Comparison of ENCODE assay signal across 9 cellular contexts in genomic region chr12:50086148-50086547, GRCh38. TPM values are rescaled to one million over a fixed set of nuclear protein-coding genes. Genes with fewer than 3 reads are reported as not detected.
A peak's percentile ranks its signal among the peaks of the same experiment; 100 is the strongest.
DNase-seq lines count a peak whose midpoint lies in the region; ATAC-seq and TF ChIP-seq lines count a peak whose summit lies in the region.
"Had no signal": no experiment of that assay in that cellular context is flagged by ENCODE, and none has a peak within 500 bp of the region (broad histone marks: within the 10 kb centered on the region; RNA-seq: fewer than 3 reads in every experiment).

No MANE protein-coding gene starts in this region.

- no peaks in the 10 kb centered on the region for H3K9me3 Mint-ChIP-seq in naive thymus-derived CD8-positive, alpha-beta T cell

- H3K4me3 Mint-ChIP-seq in naive thymus-derived CD8-positive, alpha-beta T cell: peak overlapping the region; percentile 87 to 99 (median 90)

- no peak overlapping the region for H2AFZ ChIP-seq in Karpas-422 (ENCODE audit: low read length)

- H3K27ac ChIP-seq in Karpas-422 (ENCODE audit: low read length): peak overlapping the region; percentile 91

- H4K20me1 ChIP-seq in Karpas-422 (ENCODE audit: insufficient read depth, low read depth, low read length): peaks cover 5% of the 10 kb centered on the region; the same call in 1 of the 2 replicates

- peak overlapping the region in 9 of 10 donors; percentile 91 to 99 (median 97) for H3K27ac Mint-ChIP-seq in naive thymus-derived CD8-positive, alpha-beta T cell

- no peak for ATAC-seq in naive thymus-derived CD8-positive, alpha-beta T cell
- ATAC-seq in GM18502 (IDR thresholded peaks at IDR 0.05; ENCODE audit: poor library complexity, unreplicated experiment) (no peak), HG03097 (IDR thresholded peaks at IDR 0.05; ENCODE audit: low FRiP score, unreplicated experiment) (no peak)

- H3K27me3 ChIP-seq in Karpas-422 (ENCODE audit: low read length): no peaks in the 10 kb centered on the region

- no peaks in the 10 kb centered on the region for H3K27me3 Mint-ChIP-seq in naive thymus-derived CD8-positive, alpha-beta T cell

- no peaks in the 10 kb centered on the region for H3K9me2 ChIP-seq in Karpas-422 (replicated peaks; ENCODE audit: insufficient read depth, low read length)

- POLR2A ChIA-PET in naive thymus-derived CD8-positive, alpha-beta T cell (lab: Charles Lee): interaction anchor here (0.6 to 2.8 kb wide), 7 partner anchors 10 to 122 kb away, joined by 3 to 24 read pairs (median 7); partner anchors contain the start of genes CERS5 and RACGAP1

- H3K4me1 ChIP-seq in Karpas-422 (ENCODE audit: low read length): peaks cover 48% of the 10 kb centered on the region

- peaks cover 0 to 46% (median 7%) of the 10 kb centered on the region in 3 donors for H3K36me3 Mint-ChIP-seq in naive thymus-derived CD8-positive, alpha-beta T cell

- no peak for TF ChIP-seq CTCF in AG09309 (IDR thresholded peaks at IDR 0.05; ENCODE audit: control insufficient read depth, insufficient read depth, low read depth, low read length, missing control alignments)

- H3K9me3 ChIP-seq in Karpas-422 (ENCODE audit: low read length): no peaks in the 10 kb centered on the region

- peaks cover 26% of the 10 kb centered on the region for H3K36me3 ChIP-seq in Karpas-422 (ENCODE audit: insufficient read depth, low read length)

- H3K79me2 ChIP-seq in Karpas-422 (ENCODE audit: low read length): peaks cover 46% of the 10 kb centered on the region

- H3K4me3 ChIP-seq in AG09309 (ENCODE audit: control insufficient read depth, low read depth, low read length) (peak overlapping the region; percentile 74), Karpas-422 (ENCODE audit: low read length) (peak overlapping the region; percentile 80)

- H3K4me2 ChIP-seq in Karpas-422 (ENCODE audit: low read depth, low read length, poor library complexity, severe bottlenecking): peak overlapping the region; percentile 79

- no peak for DNase-seq in AG09309 (ENCODE audit: low read depth)
- DNase-seq in Karpas-422: peak; percentile 54
- DNase-seq in cerebellar cortex (ENCODE audit: low spot score): peak; percentile 31
- DNase-seq in naive thymus-derived CD8-positive, alpha-beta T cell: no peak
- no peak for DNase-seq in NCI-H128 (lab: John Stamatoyannopoulos, UW; ENCODE audit: unreplicated experiment)
- no peak for DNase-seq in activated effector memory CD4-positive, alpha-beta T cell treated with Interleukin-2 at 50 U/mL for 16 hours
- DNase-seq: hippocampal formation had no signal

- peak overlapping the region; percentile 79 for H3K9ac ChIP-seq in Karpas-422 (ENCODE audit: low read length)

- peaks cover 21 to 43% (median 38%) of the 10 kb centered on the region in 4 donors for H3K4me1 Mint-ChIP-seq in naive thymus-derived CD8-positive, alpha-beta T cell

RNA-seq across cellular contexts. Expression of gene SMARCD1, which starts 1.0 kb away (rescaled TPM):
- 124 and 168 TPM in 2 replicates for total RNA-seq in Karpas-422 (2014; rRNA removed; shearing (Covaris generic); ENCODE audit: low replicate concordance)
- 10 to 100 TPM; 63.1 to 71.8 TPM for total RNA-seq in naive thymus-derived CD8-positive, alpha-beta T cell
- 10 to 100 TPM in 2 of 3 donors, 1 to 10 TPM in 1; 9.7 to 16.8 (median 16.0) TPM for polyA plus RNA-seq in naive thymus-derived CD8-positive, alpha-beta T cell

RNA-seq across cellular contexts. Expression of gene GPD1, which starts 17.7 kb away (rescaled TPM):
- 1.0 and 1.1 TPM in 2 replicates for total RNA-seq in Karpas-422 (2014; rRNA removed; shearing (Covaris generic); ENCODE audit: low replicate concordance)
- 1 to 10 TPM; 1.1 to 1.5 TPM for total RNA-seq in naive thymus-derived CD8-positive, alpha-beta T cell
- not detected for polyA plus RNA-seq in naive thymus-derived CD8-positive, alpha-beta T cell

RNA-seq across cellular contexts. Expression of gene COX14, which starts 25.9 kb away (rescaled TPM):
- total RNA-seq in Karpas-422 (2014; rRNA removed; shearing (Covaris generic); ENCODE audit: low replicate concordance): 59.9 and 99.8 TPM in 2 replicates
- 10 to 100 TPM; 43.4 to 47.1 TPM for total RNA-seq in naive thymus-derived CD8-positive, alpha-beta T cell
- 100 to 1,000 TPM; 266 to 317 (median 298) TPM for polyA plus RNA-seq in naive thymus-derived CD8-positive, alpha-beta T cell

RNA-seq across cellular contexts. Expression of gene ASIC1, which starts 28.8 kb away (rescaled TPM):
- total RNA-seq in Karpas-422 (2014; rRNA removed; shearing (Covaris generic); ENCODE audit: low replicate concordance): 17.9 and 26.7 TPM in 2 replicates
- total RNA-seq in naive thymus-derived CD8-positive, alpha-beta T cell: 10 to 100 TPM; 11.7 to 12.2 TPM
- polyA plus RNA-seq in naive thymus-derived CD8-positive, alpha-beta T cell: 1 to 10 TPM in 2 of 3 donors, under 1 TPM in 1; 0.97 to 1.3 (median 1.0) TPM

Comparison
In these comparisons a context has a peak if more than half of its experiments do, and no peak if none do; other contexts are left out.
1. DNase-seq: peak in Karpas-422 (single experiment) and cerebellar cortex (single experiment); none in AG09309 (single experiment), naive thymus-derived CD8-positive, alpha-beta T cell (0 of 10), NCI-H128 (single experiment) and activated effector memory CD4-positive, alpha-beta T cell treated with Interleukin-2 at 50 U/mL for 16 hours (single experiment).